In genomic region chr1:113109908-113110554, GRCh38 we compare ENCODE assay signal across 9 cellular contexts. TPM values are rescaled to one million over a fixed set of nuclear protein-coding genes. Genes with fewer than 3 reads are reported as not detected.
A peak's percentile ranks its signal among the peaks of the same experiment; 100 is the strongest.
DNase-seq lines count a peak whose midpoint lies in the region; ATAC-seq and TF ChIP-seq lines count a peak whose summit lies in the region.
"Had no signal": no experiment of that assay in that cellular context is flagged by ENCODE, and none has a peak within 500 bp of the region (broad histone marks: within the 10 kb centered on the region; RNA-seq: fewer than 3 reads in every experiment).

No MANE protein-coding gene starts in this region.

- ATAC-seq in heart right ventricle (peak in 7 of 8 donors; percentile 23 to 88 (median 72)), GM21619 (IDR thresholded peaks at IDR 0.05; ENCODE audit: unreplicated experiment) (no peak)
- ATAC-seq: activated CD8-positive, alpha-beta T cell treated with anti-CD3 and anti-CD28 coated beads for 36 hours had no signal

- DNase-seq in GM03348 (ENCODE audit: low spot score) (peak; percentile 89), amniotic epithelial cell (ENCODE audit: low read depth) (peak; percentile 98), heart right ventricle (peak in 1 of 2 donors; percentile 23), pulmonary artery endothelial cell (ENCODE audit: low read depth, low spot score) (peak; percentile 51), activated gamma-delta T cell (lab: John Stamatoyannopoulos, UW) (no peak), SKM-1 treated with dmso at 0.1 percent for 144 hours (lab: John Stamatoyannopoulos, UW; ENCODE audit: unreplicated experiment) (no peak)
- DNase-seq in activated CD4-positive, CD25-positive, alpha-beta regulatory T cell treated with anti-CD3 and anti-CD28 coated beads, Interleukin-2, amount 50 U/mL, for 72 hours = no peak
- DNase-seq: activated CD8-positive, alpha-beta T cell treated with anti-CD3 and anti-CD28 coated beads for 36 hours had no signal

- no peak overlapping the region for H3K4me3 ChIP-seq in heart right ventricle

- intact Hi-C loops in heart right ventricle (cut with DNase I) = no loop called here

- H3K4me1 ChIP-seq in heart right ventricle = no peaks in the 10 kb centered on the region

- H3K36me3 ChIP-seq in heart right ventricle = peaks cover 0 to 100% (median 60%) of the 10 kb centered on the region in 9 donors

- H3K9me3 ChIP-seq in heart right ventricle = no peaks in the 10 kb centered on the region

- no peaks in the 10 kb centered on the region for H3K27me3 ChIP-seq in heart right ventricle

- TF ChIP-seq CTCF in heart right ventricle (IDR thresholded peaks at IDR 0.05) = peak in 4 of 9 donors; percentile 17 to 43 (median 42)

- 51% methylated on average over 5 of the region's 5 CpGs for WGBS in heart right ventricle, 2 donors

- H3K27ac ChIP-seq in heart right ventricle = peak overlapping the region in 5 of 10 donors; percentile 16 to 67 (median 20)

RNA-seq across cellular contexts. Expression of gene LRIG2, which starts 37.0 kb away (rescaled TPM):
- total RNA-seq in heart right ventricle (10 to 100 TPM in 2 of 10 donors, 1 to 10 TPM in 8; 7.8 to 11.3 (median 8.5) TPM), pulmonary artery endothelial cell (9.5 and 12.4 TPM in 2 replicates)
- polyA plus RNA-seq in heart right ventricle = 1 to 10 TPM; 3.0 to 4.8 TPM

Comparison
In these comparisons a context has a peak if more than half of its experiments do, and no peak if none do; other contexts are left out.
1. DNase-seq: peak in GM03348 (single experiment), amniotic epithelial cell (single experiment) and pulmonary artery endothelial cell (single experiment); none in activated gamma-delta T cell (single experiment), activated CD4-positive, CD25-positive, alpha-beta regulatory T cell treated with anti-CD3 and anti-CD28 coated beads, Interleukin-2, amount 50 U/mL, for 72 hours (single experiment) and SKM-1 treated with dmso at 0.1 percent for 144 hours (single experiment).